Comparison of ENCODE assay signal across 8 cellular contexts in genomic region chr17:38852771-38853291, GRCh38. TPM values are rescaled to one million over a fixed set of nuclear protein-coding genes. Genes with fewer than 3 reads are reported as not detected.
A peak's percentile ranks its signal among the peaks of the same experiment; 100 is the strongest.
DNase-seq lines count a peak whose midpoint lies in the region; ATAC-seq, FAIRE-seq and TF ChIP-seq lines count a peak whose summit lies in the region.

No MANE protein-coding gene starts in this region.

- H4K20me1 ChIP-seq in IMR-90 (ENCODE audit: insufficient read depth, low read length), result peaks cover 51% of the 10 kb centered on the region

- peaks cover 6% of the 10 kb centered on the region for H3K36me3 ChIP-seq in BJ (ENCODE audit: control insufficient read depth, insufficient read depth, low read length)
- H3K36me3 ChIP-seq in IMR-90 (ENCODE audit: control insufficient read depth, insufficient read depth, low read length), result peaks cover 38% of the 10 kb centered on the region
- peaks cover 38% of the 10 kb centered on the region for H3K36me3 ChIP-seq in suprapubic skin

- H3K9ac ChIP-seq in IMR-90 (ENCODE audit: low read depth, low read length), result peak overlapping the region; percentile 95

- peak overlapping the region; percentile 92 for H2BK5ac ChIP-seq in IMR-90 (ENCODE audit: low read depth, low read length, poor library complexity, severe bottlenecking)

- peak overlapping the region; percentile 95 for H3K14ac ChIP-seq in IMR-90 (replicated peaks; ENCODE audit: low read depth, low read length)

- H3K4me1 ChIP-seq in IMR-90 (ENCODE audit: control insufficient read depth, insufficient read depth, low read length), result peaks cover 3% of the 10 kb centered on the region; the same call in 1 of the 2 replicates
- peaks cover 25% of the 10 kb centered on the region for H3K4me1 ChIP-seq in suprapubic skin

- H3K23ac ChIP-seq in IMR-90 (ENCODE audit: low read depth, low read length), result peak overlapping the region; percentile 96

- H3K79me1 ChIP-seq in IMR-90 (ENCODE audit: low read depth in 1 of 2, low read length in 2 of 2), result peaks cover 16 to 53% of the 10 kb centered on the region in 2 experiments

- peak overlapping the region; percentile 89 for H3K4ac ChIP-seq in IMR-90 (ENCODE audit: low read depth, low read length)

- H3K56ac ChIP-seq in IMR-90 (ENCODE audit: extremely low read depth, insufficient read depth, low read length), result peak overlapping the region; percentile 89

- TF ChIP-seq CTCF in BJ (IDR thresholded peaks at IDR 0.05; ENCODE audit: insufficient read depth, low read depth, low read length) (no peak), IMR-90 (conservative IDR thresholded peaks at IDR 0.05; ENCODE audit: low read depth, low read length) (no peak), suprapubic skin (IDR thresholded peaks at IDR 0.05) (no peak), D721Med (IDR thresholded peaks at IDR 0.05; ENCODE audit: insufficient read depth, missing control alignments) (no peak)

- H4K8ac ChIP-seq in IMR-90 (ENCODE audit: low read depth in 2 of 2, low read length in 2 of 2), result peak overlapping the region; percentile 30 to 82

- peak overlapping the region; percentile 95 for H2AK9ac ChIP-seq in IMR-90 (replicated peaks; ENCODE audit: low read depth, low read length, poor library complexity)

- H3K4me2 ChIP-seq in IMR-90 (ENCODE audit: low read depth, low read length), result peak overlapping the region; percentile 97

- H2BK15ac ChIP-seq in IMR-90 (ENCODE audit: low read depth, low read length), result no peak overlapping the region

- no peak for TF ChIP-seq RAD21 in IMR-90 (IDR thresholded peaks at IDR 0.05; ENCODE audit: low read length)

- in situ Hi-C loops in IMR-90 (cut with MboI; ENCODE audit: low sequenced_read_pairs), result no loop called here

- peak overlapping the region; percentile 54 for H4K91ac ChIP-seq in IMR-90 (ENCODE audit: insufficient read depth, low read depth, low read length)

- intact Hi-C loops in IMR-90 (cut with micrococcal nuclease), result no loop called here

- no peak for FAIRE-seq in D721Med (lab: Jason Lieb, UNC)

- H2BK120ac ChIP-seq in IMR-90 (ENCODE audit: low read depth, low read length), result peak overlapping the region; percentile 7

- 3% methylated on average over 10 of the region's 19 CpGs; no CpG with 5 or more reads in 1 of the 2 experiments for WGBS in IMR-90 (ENCODE audit: extremely low coverage in 2 of 2, insufficient read length in 1 of 2), 2 experiments
- WGBS in suprapubic skin, result 3% methylated on average over 19 of the region's 19 CpGs

- H4K5ac ChIP-seq in IMR-90 (ENCODE audit: low read depth, low read length), result peak overlapping the region; percentile 27; the same call in 1 of the 2 replicates

- H3K27me3 ChIP-seq in BJ (ENCODE audit: control insufficient read depth, insufficient read depth, low read length), result no peaks in the 10 kb centered on the region
- no peaks in the 10 kb centered on the region for H3K27me3 ChIP-seq in IMR-90 (ENCODE audit: control insufficient read depth, insufficient read depth, low read length)
- H3K27me3 ChIP-seq in suprapubic skin, result no peaks in the 10 kb centered on the region

- dilution Hi-C loops in IMR-90 (cut with HindIII; ENCODE audit: low sequenced_read_pairs, unreplicated experiment), result no loop called here

- no peak overlapping the region for H2AFZ ChIP-seq in IMR-90 (replicated peaks; ENCODE audit: low read length, poor library complexity)

- no peak overlapping the region for H2BK20ac ChIP-seq in IMR-90 (ENCODE audit: low read depth, low read length)

- POLR2A ChIA-PET in BJ (lab: Charles Lee) (interaction anchor here (0.6 kb wide), 2 partner anchors 18 to 34 kb away, joined by 3 to 10 read pairs; no protein-coding TSS in a partner anchor), IMR-90 (lab: Charles Lee; ENCODE audit: unreplicated experiment) (interaction anchor here (0.8 to 1.7 kb wide), 2 partner anchors 10 kb away, joined by 3 to 4 read pairs; no protein-coding TSS in a partner anchor)

- peak overlapping the region; percentile 10 for H3K18ac ChIP-seq in IMR-90 (ENCODE audit: low read depth, low read length)

- no peak for DNase-seq in BJ (ENCODE audit: low read depth)
- DNase-seq in IMR-90, result no peak
- DNase-seq in astrocyte of the hippocampus (ENCODE audit: low read depth, low spot score), result peak; percentile 31
- peak; percentile 35 for DNase-seq in kidney tubule cell (ENCODE audit: low spot score)
- DNase-seq in suprapubic skin (ENCODE audit: low spot score in 2 of 2), result no peak
- no peak for DNase-seq in D721Med (ENCODE audit: insufficient read length, low spot score)
- no peak for DNase-seq in activated CD4-positive, alpha-beta T cell treated with anti-CD3 and anti-CD28 coated beads for 4 hours

- CTCF ChIA-PET in BJ (lab: Yijun Ruan, JAX) (interaction anchor here (1.4 to 1.5 kb wide), 2 partner anchors 16 to 24 kb away, joined by 3 to 4 read pairs; partner anchors contain the start of gene LASP1), IMR-90 (lab: Yijun Ruan, JAX) (no interaction called here)

- H3K4me3 ChIP-seq in BJ (ENCODE audit: low read depth, low read length) (peak overlapping the region; percentile 61), IMR-90 (ENCODE audit: insufficient read depth, low read depth, low read length) (peak overlapping the region; percentile 76), suprapubic skin (peak overlapping the region; percentile 63)

- no peak for TF ChIP-seq EP300 in suprapubic skin (IDR thresholded peaks at IDR 0.05)

- H3K9me3 ChIP-seq in IMR-90 (ENCODE audit: control insufficient read depth, insufficient read depth, low read length), result no peaks in the 10 kb centered on the region
- H3K9me3 ChIP-seq in suprapubic skin, result no peaks in the 10 kb centered on the region

- TF ChIP-seq POLR2A in IMR-90 (IDR thresholded peaks at IDR 0.05; ENCODE audit: low read depth, low read length) (no peak), suprapubic skin (IDR thresholded peaks at IDR 0.05) (no peak)

- no TSS peak for BruUV-seq in IMR-90 (replicated peaks; lab: Mats Ljungman, UMichigan)

- H3K9me1 ChIP-seq in IMR-90 (ENCODE audit: insufficient read depth, low read length), result 0 out of 2 replicates have a peak, but pooled peaks cover 7% of the 10 kb centered on the region

- peak overlapping the region; percentile 90 for H2AK5ac ChIP-seq in IMR-90 (ENCODE audit: low read depth, low read length)

- H3K27ac ChIP-seq in IMR-90 (ENCODE audit: insufficient read depth, low read length), result peak overlapping the region; percentile 86
- H3K27ac ChIP-seq in suprapubic skin, result peak overlapping the region; percentile 90

- ATAC-seq in IMR-90 (ENCODE audit: low read depth), result peak; percentile 12
- ATAC-seq in HG03280 (IDR thresholded peaks at IDR 0.05; ENCODE audit: unreplicated experiment), result no peak

TF ChIP-seq in IMR-90, 13 proteins besides CTCF, POLR2A, EP300 and RAD21 (continues in another document):
- no peak for TF ChIP-seq RFX5 (IDR thresholded peaks at IDR 0.05; ENCODE audit: low read depth, low read length)
- TF ChIP-seq SMC3 (IDR thresholded peaks at IDR 0.05; ENCODE audit: low read depth, low read length), result no peak
- TF ChIP-seq MXI1 (IDR thresholded peaks at IDR 0.05; ENCODE audit: borderline replicate concordance, low read depth, low read length), result no peak; the same call in 1 of the 2 replicates
- no peak for TF ChIP-seq MAFK (IDR thresholded peaks at IDR 0.05; ENCODE audit: low read depth, low read length)
- TF ChIP-seq CHD1 (IDR thresholded peaks at IDR 0.05; ENCODE audit: low read depth, low read length), result no peak
- TF ChIP-seq ELK1 (IDR thresholded peaks at IDR 0.05; ENCODE audit: borderline replicate concordance, low read depth, low read length), result no peak
- no peak for TF ChIP-seq NFE2L2 (IDR thresholded peaks at IDR 0.05; ENCODE audit: low read depth, low read length)
- TF ChIP-seq FOS (IDR thresholded peaks at IDR 0.05; ENCODE audit: low read depth, low read length), result no peak

RNA-seq across cellular contexts. Expression of gene RPL23, which starts 0.7 kb away (rescaled TPM):
- polyA plus RNA-seq in BJ (2011; rRNA removed) (1,440 and 2,342 TPM in 2 replicates), IMR-90 (2012; rRNA removed) (1,882 and 2,308 TPM in 2 replicates)
- 176 and 213 TPM in 2 replicates for polyA minus RNA-seq in BJ (2011; rRNA and poly(A)+ RNA removed)
- total RNA-seq in IMR-90 (2012; rRNA removed) (1,170 and 2,401 TPM in 2 replicates), suprapubic skin (1,000 to 10,000 TPM; 1,382 to 1,902 (median 1,771) TPM)
- polyA plus RNA-seq in IMR-90 (2012; cell fraction: cytosol; rRNA removed), result 437 and 806 TPM in 2 replicates
- 76.8 and 944 TPM in 2 replicates for polyA plus RNA-seq in IMR-90 (2012; cell fraction: nucleus; rRNA removed; ENCODE audit: low replicate concordance)

RNA-seq across cellular contexts. Expression of gene LASP1, which starts 17.0 kb away (rescaled TPM):
- polyA plus RNA-seq in BJ (2011; rRNA removed), result 254 and 321 TPM in 2 replicates
- 251 and 287 TPM in 2 replicates for polyA minus RNA-seq in BJ (2011; rRNA and poly(A)+ RNA removed)
- total RNA-seq in IMR-90 (2012; rRNA removed), result 79.8 and 113 TPM in 2 replicates
- polyA plus RNA-seq in IMR-90 (2012; rRNA removed), result 262 and 304 TPM in 2 replicates
- polyA plus RNA-seq in IMR-90 (2012; cell fraction: cytosol; rRNA removed), result 126 and 206 TPM in 2 replicates
- polyA plus RNA-seq in IMR-90 (2012; cell fraction: nucleus; rRNA removed; ENCODE audit: low replicate concordance), result 161 and 251 TPM in 2 replicates
- 100 to 1,000 TPM in 2 of 4 donors, 10 to 100 TPM in 2; 83.1 to 124 (median 99.6) TPM for total RNA-seq in suprapubic skin

RNA-seq across cellular contexts. Expression of gene CWC25, which starts 27.7 kb away (rescaled TPM):
- polyA plus RNA-seq in BJ (2011; rRNA removed) (14.1 and 14.5 TPM in 2 replicates), IMR-90 (2012; rRNA removed) (14.9 and 16.1 TPM in 2 replicates)
- polyA minus RNA-seq in BJ (2011; rRNA and poly(A)+ RNA removed), result 4.6 and 5.5 TPM in 2 replicates
- total RNA-seq in IMR-90 (2012; rRNA removed) (9.1 and 9.7 TPM in 2 replicates), suprapubic skin (10 to 100 TPM; 31.5 to 74.8 (median 34.4) TPM)
- polyA plus RNA-seq in IMR-90 (2012; cell fraction: cytosol; rRNA removed), result 3.5 and 6.3 TPM in 2 replicates
- 23.8 and 64.0 TPM in 2 replicates for polyA plus RNA-seq in IMR-90 (2012; cell fraction: nucleus; rRNA removed; ENCODE audit: low replicate concordance)

RNA-seq across cellular contexts. Expression of gene PIP4K2B, which starts 53.5 kb away (rescaled TPM):
- polyA plus RNA-seq in BJ (2011; rRNA removed), result 37.2 and 41.6 TPM in 2 replicates
- polyA minus RNA-seq in BJ (2011; rRNA and poly(A)+ RNA removed), result 37.9 and 46.6 TPM in 2 replicates
- total RNA-seq in IMR-90 (2012; rRNA removed), result 40.0 and 40.8 TPM in 2 replicates
- polyA plus RNA-seq in IMR-90 (2012; rRNA removed), result 29.3 and 40.2 TPM in 2 replicates
- 16.4 and 26.3 TPM in 2 replicates for polyA plus RNA-seq in IMR-90 (2012; cell fraction: cytosol; rRNA removed)
- polyA plus RNA-seq in IMR-90 (2012; cell fraction: nucleus; rRNA removed; ENCODE audit: low replicate concordance), result 48.3 and 65.0 TPM in 2 replicates
- total RNA-seq in suprapubic skin, result 10 to 100 TPM; 31.0 to 46.7 (median 38.6) TPM

Comparison
In these comparisons a context has a peak if more than half of its experiments do, and no peak if none do; other contexts are left out.
1. DNase-seq: peak in astrocyte of the hippocampus (single experiment) and kidney tubule cell (single experiment); none in BJ (single experiment), IMR-90 (single experiment), suprapubic skin (0 of 2), D721Med (single experiment) and activated CD4-positive, alpha-beta T cell treated with anti-CD3 and anti-CD28 coated beads for 4 hours (0 of 2).
2. Peak in every context shown above with its lines, with median percentiles within 50 percentile points of each other: H3K4me3 ChIP-seq.